ENCODE assay signal across 8 cellular contexts in genomic region chr19:10644351-10645007, GRCh38. TPM values are rescaled to one million over a fixed set of nuclear protein-coding genes. Genes with fewer than 3 reads are reported as not detected.
A peak's percentile ranks its signal among the peaks of the same experiment; 100 is the strongest.
DNase-seq lines count a peak whose midpoint lies in the region; ATAC-seq and TF ChIP-seq lines count a peak whose summit lies in the region.

No MANE protein-coding gene starts in this region.

- H3K9me3 ChIP-seq in Caco-2 (no peaks in the 10 kb centered on the region), IMR-90 (ENCODE audit: control insufficient read depth, insufficient read depth, low read length) (no peaks in the 10 kb centered on the region), Panc1 (ENCODE audit: control insufficient read depth, insufficient read depth, low read depth, low read length) (no peaks in the 10 kb centered on the region)

- no peaks in the 10 kb centered on the region for H3K36me3 ChIP-seq in Caco-2 (ENCODE audit: control insufficient read depth, insufficient read depth, low read length)
- peaks cover 23% of the 10 kb centered on the region for H3K36me3 ChIP-seq in IMR-90 (ENCODE audit: control insufficient read depth, insufficient read depth, low read length)
- H3K36me3 ChIP-seq in Panc1 (ENCODE audit: control insufficient read depth, insufficient read depth, low read length): no peaks in the 10 kb centered on the region

- no peak overlapping the region for H3K18ac ChIP-seq in IMR-90 (ENCODE audit: low read depth, low read length)

- no peak overlapping the region for H3K4me2 ChIP-seq in IMR-90 (ENCODE audit: low read depth, low read length)

- H3K36me3 Mint-ChIP-seq in Caco-2 (ENCODE audit: insufficient read depth, unreplicated experiment) (peaks cover 49% of the 10 kb centered on the region), naive B cell (peaks cover 0 to 13% of the 10 kb centered on the region in 2 donors)
- peaks cover 4% of the 10 kb centered on the region for H3K36me3 Mint-ChIP-seq in activated T-cell treated with anti-CD3 and anti-CD28 coated beads, Interleukin-2, amount 50 U/mL, for 4 hours (ENCODE audit: insufficient read depth)
- peaks cover 57% of the 10 kb centered on the region for H3K36me3 Mint-ChIP-seq in stimulated activated effector memory CD8-positive, alpha-beta T cell treated with anti-CD3 and anti-CD28 coated beads, Interleukin-12 subunit alpha, Interleukin-12 subunit beta, amount 100 ng/mL, for 72 hours

- peaks cover 6% of the 10 kb centered on the region for H3K4me1 ChIP-seq in Caco-2
- peaks cover 3% of the 10 kb centered on the region; the same call in 1 of the 2 replicates for H3K4me1 ChIP-seq in IMR-90 (ENCODE audit: control insufficient read depth, insufficient read depth, low read length)
- H3K4me1 ChIP-seq in Panc1 (ENCODE audit: control insufficient read depth, insufficient read depth, low read length): peaks cover 5% of the 10 kb centered on the region; the same call in 1 of the 2 replicates

- no peak overlapping the region for H2AK5ac ChIP-seq in IMR-90 (ENCODE audit: low read depth, low read length)

- H2AFZ ChIP-seq in IMR-90 (replicated peaks; ENCODE audit: low read length, poor library complexity): peak overlapping the region; percentile 87

- H3K4me3 Mint-ChIP-seq in Caco-2 (ENCODE audit: unreplicated experiment): no peak overlapping the region
- no peak overlapping the region for H3K4me3 Mint-ChIP-seq in activated T-cell treated with anti-CD3 and anti-CD28 coated beads, Interleukin-2, amount 50 U/mL, for 4 hours
- peak overlapping the region in 1 of 8 donors; percentile 13 for H3K4me3 Mint-ChIP-seq in naive B cell
- no peak overlapping the region for H3K4me3 Mint-ChIP-seq in stimulated activated effector memory CD8-positive, alpha-beta T cell treated with anti-CD3 and anti-CD28 coated beads, Interleukin-12 subunit alpha, Interleukin-12 subunit beta, amount 100 ng/mL, for 72 hours

- no peak overlapping the region for H2BK15ac ChIP-seq in IMR-90 (ENCODE audit: low read depth, low read length)

- dilution Hi-C loops in IMR-90 (cut with HindIII; ENCODE audit: low sequenced_read_pairs, unreplicated experiment): no loop called here

- H2BK120ac ChIP-seq in IMR-90 (ENCODE audit: low read depth, low read length): no peak overlapping the region

- H4K91ac ChIP-seq in IMR-90 (ENCODE audit: insufficient read depth, low read depth, low read length): no peak overlapping the region

- DNase-seq in Caco-2: peak; percentile 85 to 89
- DNase-seq in IMR-90: peak; percentile 69
- peak; percentile 27 for DNase-seq in Panc1 (ENCODE audit: low read depth, low spot score)
- DNase-seq in activated T-cell treated with anti-CD3 and anti-CD28 coated beads, Interleukin-2, amount 50 U/mL, for 4 hours: peak; percentile 86
- DNase-seq in naive B cell: peak; percentile 78
- peak; percentile 75 to 88 for DNase-seq in stimulated activated effector memory CD8-positive, alpha-beta T cell treated with anti-CD3 and anti-CD28 coated beads, Interleukin-12 subunit alpha, Interleukin-12 subunit beta, amount 100 ng/mL, for 72 hours (ENCODE audit: low spot score in 2 of 2)

- CTCF ChIA-PET in Caco-2 (lab: Charles Lee): interaction anchor here (0.5 to 5.1 kb wide), 19 partner anchors 9 to 587 kb away, joined by 3 to 86 read pairs (median 5); partner anchors contain the start of genes CDC37 and QTRT1
- CTCF ChIA-PET in IMR-90 (lab: Yijun Ruan, JAX): interaction anchor here (0.6 to 2.3 kb wide), 8 partner anchors 11 to 64 kb away, joined by 3 to 38 read pairs (median 4); no protein-coding TSS in a partner anchor
- CTCF ChIA-PET in Panc1 (lab: Charles Lee): interaction anchor here (0.5 to 2.8 kb wide), 12 partner anchors 9 to 599 kb away, joined by 3 to 49 read pairs (median 5); no protein-coding TSS in a partner anchor

- no peak overlapping the region for H3K56ac ChIP-seq in IMR-90 (ENCODE audit: extremely low read depth, insufficient read depth, low read length)

- H3K9me1 ChIP-seq in IMR-90 (ENCODE audit: insufficient read depth, low read length): no peaks in the 10 kb centered on the region

- H3K27ac ChIP-seq in IMR-90 (ENCODE audit: insufficient read depth, low read length) (no peak overlapping the region), Panc1 (ENCODE audit: low read length) (no peak overlapping the region)

- peak; percentile 93 for TF ChIP-seq RAD21 in IMR-90 (IDR thresholded peaks at IDR 0.05; ENCODE audit: low read length)

- TF ChIP-seq POLR2A in IMR-90 (IDR thresholded peaks at IDR 0.05; ENCODE audit: low read depth, low read length): peak; percentile 34; the same call in 1 of the 2 replicates

- 15% methylated on average over 5 of the region's 13 CpGs; no CpG with 5 or more reads in 1 of the 2 experiments for WGBS in IMR-90 (ENCODE audit: extremely low coverage in 2 of 2, insufficient read length in 1 of 2), 2 experiments

- no peak overlapping the region for H3K14ac ChIP-seq in IMR-90 (replicated peaks; ENCODE audit: low read depth, low read length)

- H3K27ac Mint-ChIP-seq in Caco-2 (ENCODE audit: unreplicated experiment): peak overlapping the region; percentile 70
- H3K27ac Mint-ChIP-seq in naive B cell: peak overlapping the region; percentile 51 to 93 (median 72)
- H3K27ac Mint-ChIP-seq in stimulated activated effector memory CD8-positive, alpha-beta T cell treated with anti-CD3 and anti-CD28 coated beads, Interleukin-12 subunit alpha, Interleukin-12 subunit beta, amount 100 ng/mL, for 72 hours: peak overlapping the region; percentile 75

- no peaks in the 10 kb centered on the region for H3K79me1 ChIP-seq in IMR-90 (ENCODE audit: low read depth in 1 of 2, low read length in 2 of 2)

- H4K5ac ChIP-seq in IMR-90 (ENCODE audit: low read depth, low read length): no peak overlapping the region

- H4K20me1 ChIP-seq in IMR-90 (ENCODE audit: insufficient read depth, low read length): no peaks in the 10 kb centered on the region

- in situ Hi-C loops in IMR-90 (cut with MboI; ENCODE audit: low sequenced_read_pairs): loop anchor here (5.0 to 10.0 kb wide), 2 partner anchors 62 to 150 kb away; no protein-coding TSS in a partner anchor
- in situ Hi-C loops in Panc1 (cut with HindIII; ENCODE audit: low pct_unique_long_range_greater_than_20kb, low sequenced_read_pairs): no loop called here

- TF ChIP-seq CTCF in Caco-2 (IDR thresholded peaks at IDR 0.05; ENCODE audit: insufficient read depth in 1 of 2, low read depth in 1 of 2, low read length in 1 of 2, severe bottlenecking in 1 of 2, unreplicated experiment in 1 of 2): peak; percentile 86 to 92
- TF ChIP-seq CTCF in IMR-90 (conservative IDR thresholded peaks at IDR 0.05; ENCODE audit: low read depth, low read length): peak; percentile 96
- TF ChIP-seq CTCF in Panc1 (IDR thresholded peaks at IDR 0.05): peak; percentile 91

- H2BK5ac ChIP-seq in IMR-90 (ENCODE audit: low read depth, low read length, poor library complexity, severe bottlenecking): no peak overlapping the region

- BruUV-seq in Caco-2 (replicated peaks; lab: Mats Ljungman, UMichigan) (no TSS peak), IMR-90 (replicated peaks; lab: Mats Ljungman, UMichigan) (no TSS peak), Panc1 (replicated peaks; lab: Mats Ljungman, UMichigan) (no TSS peak)

- no peak overlapping the region for H3K23ac ChIP-seq in IMR-90 (ENCODE audit: low read depth, low read length)

- no peak overlapping the region for H3K9ac ChIP-seq in IMR-90 (ENCODE audit: low read depth, low read length)

- H2AK9ac ChIP-seq in IMR-90 (replicated peaks; ENCODE audit: low read depth, low read length, poor library complexity): peak overlapping the region; percentile 85

- no peak overlapping the region for H4K8ac ChIP-seq in IMR-90 (ENCODE audit: low read depth in 2 of 2, low read length in 2 of 2)

- H3K4me1 Mint-ChIP-seq in Caco-2 (ENCODE audit: low read depth, unreplicated experiment) (peaks cover 10% of the 10 kb centered on the region), naive B cell (peaks cover 26 to 34% (median 28%) of the 10 kb centered on the region in 3 donors)
- peaks cover 32% of the 10 kb centered on the region for H3K4me1 Mint-ChIP-seq in activated T-cell treated with anti-CD3 and anti-CD28 coated beads, Interleukin-2, amount 50 U/mL, for 4 hours (ENCODE audit: low read depth)
- H3K4me1 Mint-ChIP-seq in stimulated activated effector memory CD8-positive, alpha-beta T cell treated with anti-CD3 and anti-CD28 coated beads, Interleukin-12 subunit alpha, Interleukin-12 subunit beta, amount 100 ng/mL, for 72 hours: peaks cover 36% of the 10 kb centered on the region

- no peaks in the 10 kb centered on the region for H3K9me3 Mint-ChIP-seq in Caco-2 (ENCODE audit: unreplicated experiment)
- no peaks in the 10 kb centered on the region for H3K9me3 Mint-ChIP-seq in activated T-cell treated with anti-CD3 and anti-CD28 coated beads, Interleukin-2, amount 50 U/mL, for 4 hours
- no peaks in the 10 kb centered on the region for H3K9me3 Mint-ChIP-seq in naive B cell
- no peaks in the 10 kb centered on the region for H3K9me3 Mint-ChIP-seq in stimulated activated effector memory CD8-positive, alpha-beta T cell treated with anti-CD3 and anti-CD28 coated beads, Interleukin-12 subunit alpha, Interleukin-12 subunit beta, amount 100 ng/mL, for 72 hours

- ATAC-seq in IMR-90 (ENCODE audit: low read depth): peak; percentile 98
- peak; percentile 97 for ATAC-seq in Panc1
- ATAC-seq in activated T-cell treated with anti-CD3 and anti-CD28 coated beads, Interleukin-2, amount 50 U/mL, for 4 hours: peak; percentile 92 to 95
- ATAC-seq in esophagus mucosa: peak; percentile 82
- ATAC-seq in naive B cell (ENCODE audit: low read depth in 2 of 2): peak; percentile 81 to 91
- peak; percentile 87 for ATAC-seq in stimulated activated effector memory CD8-positive, alpha-beta T cell treated with anti-CD3 and anti-CD28 coated beads, Interleukin-12 subunit alpha, Interleukin-12 subunit beta, amount 100 ng/mL, for 72 hours
- no peak for ATAC-seq in GM19452 (IDR thresholded peaks at IDR 0.05; ENCODE audit: unreplicated experiment)

- no peaks in the 10 kb centered on the region for H3K27me3 Mint-ChIP-seq in Caco-2 (ENCODE audit: insufficient read depth, unreplicated experiment)
- H3K27me3 Mint-ChIP-seq in activated T-cell treated with anti-CD3 and anti-CD28 coated beads, Interleukin-2, amount 50 U/mL, for 4 hours (ENCODE audit: low read depth): no peaks in the 10 kb centered on the region
- no peaks in the 10 kb centered on the region for H3K27me3 Mint-ChIP-seq in naive B cell

- H3K4me3 ChIP-seq in Caco-2 (ENCODE audit: low read depth, low read length) (no peak overlapping the region), IMR-90 (ENCODE audit: insufficient read depth, low read depth, low read length) (no peak overlapping the region), Panc1 (ENCODE audit: low read depth in 2 of 2, low read length in 2 of 2) (no peak overlapping the region)

- POLR2A ChIA-PET in Caco-2 (lab: Charles Lee): interaction anchor here (0.5 to 1.3 kb wide), 3 partner anchors 9 to 516 kb away, joined by 3 to 4 read pairs (median 4); no protein-coding TSS in a partner anchor
- POLR2A ChIA-PET in IMR-90 (lab: Charles Lee; ENCODE audit: unreplicated experiment): interaction anchor here (0.6 kb wide), 1 partner anchor 88 kb away, joined by 15 read pairs; no protein-coding TSS in a partner anchor
- POLR2A ChIA-PET in Panc1 (lab: Charles Lee): interaction anchor here (0.6 to 0.7 kb wide), 2 partner anchors 73 to 681 kb away, joined by 5 to 9 read pairs; no protein-coding TSS in a partner anchor

- no peak overlapping the region for H2BK20ac ChIP-seq in IMR-90 (ENCODE audit: low read depth, low read length)

- intact Hi-C loops in Caco-2 (cut with micrococcal nuclease; ENCODE audit: unreplicated experiment) (loop anchor here (1.0 to 2.0 kb wide), 2 partner anchors 20 to 63 kb away; partner anchors contain the start of gene SLC44A2), IMR-90 (cut with micrococcal nuclease) (loop anchor here (1.0 to 10.0 kb wide), 2 partner anchors 63 to 160 kb away; no protein-coding TSS in a partner anchor), Panc1 (cut with micrococcal nuclease; ENCODE audit: unreplicated experiment) (loop anchor here (1.0 kb wide), 1 partner anchor 63 kb away; no protein-coding TSS in a partner anchor)

- no peaks in the 10 kb centered on the region for H3K27me3 ChIP-seq in Caco-2 (replicated peaks; ENCODE audit: control insufficient read depth, insufficient read depth, low read length)
- H3K27me3 ChIP-seq in IMR-90 (ENCODE audit: control insufficient read depth, insufficient read depth, low read length): no peaks in the 10 kb centered on the region
- H3K27me3 ChIP-seq in Panc1 (ENCODE audit: control insufficient read depth, insufficient read depth, low read length): no peaks in the 10 kb centered on the region

- H3K4ac ChIP-seq in IMR-90 (ENCODE audit: low read depth, low read length): no peak overlapping the region

RNA-seq across cellular contexts. Expression of gene ILF3, which starts 9.7 kb away (rescaled TPM):
- total RNA-seq in Caco-2 (2022) (399 and 401 TPM in 2 replicates), IMR-90 (2012; rRNA removed) (95.3 and 120 TPM in 2 replicates), Panc1 (2021; ENCODE audit: unreplicated experiment) (365 TPM), esophagus mucosa (160 TPM)
- polyA plus RNA-seq in IMR-90 (2012; rRNA removed) (155 and 166 TPM in 2 replicates), naive B cell (ENCODE audit: low read depth in 6 of 6) (10 to 100 TPM; 34.2 to 95.0 (median 71.6) TPM)
- 86.0 and 97.7 TPM in 2 replicates for polyA plus RNA-seq in IMR-90 (2012; cell fraction: cytosol; rRNA removed)
- 521 and 599 TPM in 2 replicates for polyA plus RNA-seq in IMR-90 (2012; cell fraction: nucleus; rRNA removed; ENCODE audit: low replicate concordance)
- 225 TPM for polyA plus RNA-seq in Panc1 (2012; ENCODE audit: insufficient read length)
- total RNA-seq in activated T-cell treated with anti-CD3 and anti-CD28 coated beads, Interleukin-2, amount 50 U/mL, for 4 hours: 100 to 1,000 TPM; 651 to 686 (median 684) TPM

RNA-seq across cellular contexts. Expression of gene SLC44A2, which starts 19.1 kb away (rescaled TPM):
- total RNA-seq in Caco-2 (2022): 119 and 120 TPM in 2 replicates
- 25.8 and 28.5 TPM in 2 replicates for total RNA-seq in IMR-90 (2012; rRNA removed)
- 62.1 and 62.9 TPM in 2 replicates for polyA plus RNA-seq in IMR-90 (2012; rRNA removed)
- polyA plus RNA-seq in IMR-90 (2012; cell fraction: cytosol; rRNA removed): 44.2 and 47.4 TPM in 2 replicates
- 90.2 and 94.3 TPM in 2 replicates for polyA plus RNA-seq in IMR-90 (2012; cell fraction: nucleus; rRNA removed; ENCODE audit: low replicate concordance)
- 31.5 TPM for total RNA-seq in Panc1 (2021; ENCODE audit: unreplicated experiment)
- polyA plus RNA-seq in Panc1 (2012; ENCODE audit: insufficient read length): 36.8 TPM
- 10 to 100 TPM; 41.5 to 45.8 (median 44.3) TPM for total RNA-seq in activated T-cell treated with anti-CD3 and anti-CD28 coated beads, Interleukin-2, amount 50 U/mL, for 4 hours
- total RNA-seq in esophagus mucosa: 109 TPM
- 100 to 1,000 TPM; 290 to 499 (median 313) TPM for polyA plus RNA-seq in naive B cell (ENCODE audit: low read depth in 6 of 6)

RNA-seq across cellular contexts. Expression of gene QTRT1, which starts 56.8 kb away (rescaled TPM):
- total RNA-seq in Caco-2 (2022) (32.2 and 43.4 TPM in 2 replicates), IMR-90 (2012; rRNA removed) (18.6 and 19.9 TPM in 2 replicates), Panc1 (2021; ENCODE audit: unreplicated experiment) (69.9 TPM), esophagus mucosa (30.5 TPM)
- polyA plus RNA-seq in IMR-90 (2012; rRNA removed) (51.8 and 63.3 TPM in 2 replicates), naive B cell (ENCODE audit: low read depth in 6 of 6) (10 to 100 TPM; 39.0 to 82.5 (median 46.2) TPM)
- 65.6 and 65.8 TPM in 2 replicates for polyA plus RNA-seq in IMR-90 (2012; cell fraction: cytosol; rRNA removed)
- 180 and 458 TPM in 2 replicates for polyA plus RNA-seq in IMR-90 (2012; cell fraction: nucleus; rRNA removed; ENCODE audit: low replicate concordance)
- polyA plus RNA-seq in Panc1 (2012; ENCODE audit: insufficient read length): 67.0 TPM
- 100 to 1,000 TPM; 117 to 122 (median 120) TPM for total RNA-seq in activated T-cell treated with anti-CD3 and anti-CD28 coated beads, Interleukin-2, amount 50 U/mL, for 4 hours

RNA-seq across cellular contexts. Expression of gene AP1M2, which starts 57.4 kb away (rescaled TPM):
- total RNA-seq in Caco-2 (2022) (191 and 196 TPM in 2 replicates), IMR-90 (2012; rRNA removed) (not detected in 2 replicates), Panc1 (2021; ENCODE audit: unreplicated experiment) (10.1 TPM), esophagus mucosa (61.5 TPM)
- polyA plus RNA-seq in IMR-90 (2012; rRNA removed) (0.17 and 0.37 TPM in 2 replicates), naive B cell (ENCODE audit: low read depth in 6 of 6) (under 1 TPM in 2 of 6 donors, not detected in 4; 0.66 to 0.94 TPM)
- polyA plus RNA-seq in IMR-90 (2012; cell fraction: cytosol; rRNA removed): 0.22 and 0.26 TPM in 2 replicates
- 0.25 TPM in 1 of 2 replicates, not detected in the other for polyA plus RNA-seq in IMR-90 (2012; cell fraction: nucleus; rRNA removed; ENCODE audit: low replicate concordance)
- 7.0 TPM for polyA plus RNA-seq in Panc1 (2012; ENCODE audit: insufficient read length)
- under 1 TPM in 2 of 3 donors, not detected in 1; 0.43 to 0.95 TPM for total RNA-seq in activated T-cell treated with anti-CD3 and anti-CD28 coated beads, Interleukin-2, amount 50 U/mL, for 4 hours

Comparison
In these comparisons a context has a peak if more than half of its experiments do, and no peak if none do; other contexts are left out.
1. DNase-seq: peak in every context shown above with its lines; median percentile 87 in Caco-2; 86 in activated T-cell treated with anti-CD3 and anti-CD28 coated beads, Interleukin-2, amount 50 U/mL, for 4 hours; 82 in stimulated activated effector memory CD8-positive, alpha-beta T cell treated with anti-CD3 and anti-CD28 coated beads, Interleukin-12 subunit alpha, Interleukin-12 subunit beta, amount 100 ng/mL, for 72 hours; 78 in naive B cell; 69 in IMR-90; 27 in Panc1.